In genomic region chr9:38526571-38526970, GRCh38 we compare ENCODE assay signal across 25 cellular contexts.
"Had no signal": no experiment of that assay in that cellular context is flagged by ENCODE, and none has a peak within 500 bp of the region (broad histone marks: within the 10 kb centered on the region; RNA-seq: fewer than 3 reads in every experiment).

No MANE protein-coding gene starts in this region.

- H3K4me3 Mint-ChIP-seq: nephron; stimulated activated memory B cell treated with anti-CD40 and anti-IgM and Interleukin-4, amounts not matched to agents 10 μg/mL and 1 μg/mL and 100 μg/mL, for 72 hours had no signal

- H3K36me3 ChIP-seq: esophagus muscularis mucosa, gastroesophageal sphincter, heart left ventricle, left lung, ovary, spleen, thoracic aorta, tibial nerve, upper lobe of right lung, uterus had no signal

- H3K4me1 Mint-ChIP-seq: stimulated activated memory B cell treated with anti-CD40 and anti-IgM and Interleukin-4, amounts not matched to agents 10 μg/mL and 1 μg/mL and 100 μg/mL, for 72 hours had no signal

- H3K9me3 ChIP-seq: left lung, psoas muscle, thoracic aorta, upper lobe of right lung, uterus had no signal

- H3K36me3 Mint-ChIP-seq: stimulated activated memory B cell treated with anti-CD40 and anti-IgM and Interleukin-4, amounts not matched to agents 10 μg/mL and 1 μg/mL and 100 μg/mL, for 72 hours had no signal

- H3K4me1 ChIP-seq: esophagus muscularis mucosa, foreskin keratinocyte, gastroesophageal sphincter, heart left ventricle, left lung, psoas muscle, spleen, tibial nerve, upper lobe of right lung, uterus had no signal

- H3K79me2 ChIP-seq: hepatocyte had no signal

- H3K27ac ChIP-seq: esophagus muscularis mucosa, foreskin keratinocyte, gastroesophageal sphincter, heart left ventricle, hepatocyte, left lung, ovary, psoas muscle, skin epidermis, spleen, thoracic aorta, tibial nerve, upper lobe of right lung, uterus had no signal

- H2AFZ ChIP-seq: hepatocyte had no signal

- H3K4me2 ChIP-seq: hepatocyte had no signal

- H3K27ac Mint-ChIP-seq: naive thymus-derived CD4-positive, alpha-beta T cell; nephron; stimulated activated memory B cell treated with anti-CD40 and anti-IgM and Interleukin-4, amounts not matched to agents 10 μg/mL and 1 μg/mL and 100 μg/mL, for 72 hours had no signal

- H3K4me3 ChIP-seq: esophagus muscularis mucosa, gastroesophageal sphincter, heart left ventricle, hepatocyte, left lung, ovary, psoas muscle, skin epidermis, spleen, thoracic aorta, tibial nerve, upper lobe of right lung, uterus had no signal

- DNase-seq: cortex of kidney; foreskin keratinocyte; heart left ventricle; kidney; left lung; mesenchymal stem cell; midbrain; naive thymus-derived CD4-positive, alpha-beta T cell; occipital lobe; ovary; psoas muscle; spleen; stimulated activated CD4-positive, alpha-beta T cell treated with anti-CD3 and anti-CD28 coated beads, Interleukin-4, amount 100 ng/mL, for 4 hours; stimulated activated naive CD8-positive, alpha-beta T cell treated with anti-CD3 and anti-CD28 coated beads, Interleukin-15, Interleukin-2, amounts not matched to agents 100 U/mL and 50 U/mL, for 24 hours; substantia nigra; upper lobe of right lung; uterus had no signal

- H3K27me3 ChIP-seq: hepatocyte, ovary, upper lobe of right lung, uterus had no signal

- FAIRE-seq: kidney had no signal
